Comparison of ENCODE assay signal across 14 cellular contexts in genomic region chr22:19578180-19579004, GRCh38. TPM values are rescaled to one million over a fixed set of nuclear protein-coding genes. Genes with fewer than 3 reads are reported as not detected.
A peak's percentile ranks its signal among the peaks of the same experiment; 100 is the strongest.
DNase-seq lines count a peak whose midpoint lies in the region; ATAC-seq and TF ChIP-seq lines count a peak whose summit lies in the region.
"Had no signal": no experiment of that assay in that cellular context is flagged by ENCODE, and none has a peak within 500 bp of the region (broad histone marks: within the 10 kb centered on the region; RNA-seq: fewer than 3 reads in every experiment).

No MANE protein-coding gene starts in this region.

- H3K36me3 Mint-ChIP-seq in activated T-cell treated with anti-CD3 and anti-CD28 coated beads, Interleukin-2, amount 50 U/mL, for 24 hours (ENCODE audit: low read depth): no peaks in the 10 kb centered on the region
- H3K36me3 Mint-ChIP-seq in activated naive CD8-positive, alpha-beta T cell treated with anti-CD3 and anti-CD28 coated beads for 36 hours: no peaks in the 10 kb centered on the region
- no peaks in the 10 kb centered on the region for H3K36me3 Mint-ChIP-seq in osteocyte (ENCODE audit: unreplicated experiment)
- H3K36me3 Mint-ChIP-seq: CD8-positive, alpha-beta memory T cell had no signal

- H3K4me3 ChIP-seq in NB4 (ENCODE audit: low read depth, low read length): no peak overlapping the region

- H3K27ac Mint-ChIP-seq in activated T-cell treated with anti-CD3 and anti-CD28 coated beads, Interleukin-2, amount 50 U/mL, for 24 hours: peak overlapping the region; percentile 90
- peak overlapping the region; percentile 87 for H3K27ac Mint-ChIP-seq in activated naive CD8-positive, alpha-beta T cell treated with anti-CD3 and anti-CD28 coated beads for 36 hours
- peak overlapping the region; percentile 81 for H3K27ac Mint-ChIP-seq in osteocyte (ENCODE audit: unreplicated experiment)

- no peaks in the 10 kb centered on the region for H3K27me3 Mint-ChIP-seq in activated T-cell treated with anti-CD3 and anti-CD28 coated beads, Interleukin-2, amount 50 U/mL, for 24 hours
- no peaks in the 10 kb centered on the region for H3K27me3 Mint-ChIP-seq in activated naive CD8-positive, alpha-beta T cell treated with anti-CD3 and anti-CD28 coated beads for 36 hours
- peaks cover 3% of the 10 kb centered on the region for H3K27me3 Mint-ChIP-seq in osteocyte (ENCODE audit: unreplicated experiment)

- H3K4me1 Mint-ChIP-seq in activated T-cell treated with anti-CD3 and anti-CD28 coated beads, Interleukin-2, amount 50 U/mL, for 24 hours (ENCODE audit: low read depth): peaks cover 48% of the 10 kb centered on the region
- H3K4me1 Mint-ChIP-seq in activated naive CD8-positive, alpha-beta T cell treated with anti-CD3 and anti-CD28 coated beads for 36 hours: peaks cover 42% of the 10 kb centered on the region
- peaks cover 39% of the 10 kb centered on the region for H3K4me1 Mint-ChIP-seq in osteocyte (ENCODE audit: unreplicated experiment)

- H3K4me3 Mint-ChIP-seq in activated T-cell treated with anti-CD3 and anti-CD28 coated beads, Interleukin-2, amount 50 U/mL, for 24 hours: no peak overlapping the region
- no peak overlapping the region for H3K4me3 Mint-ChIP-seq in activated naive CD8-positive, alpha-beta T cell treated with anti-CD3 and anti-CD28 coated beads for 36 hours
- H3K4me3 Mint-ChIP-seq in osteocyte (ENCODE audit: unreplicated experiment): no peak overlapping the region
- H3K4me3 Mint-ChIP-seq: CD8-positive, alpha-beta memory T cell had no signal

- H3K9me3 Mint-ChIP-seq in activated T-cell treated with anti-CD3 and anti-CD28 coated beads, Interleukin-2, amount 50 U/mL, for 24 hours: no peaks in the 10 kb centered on the region
- H3K9me3 Mint-ChIP-seq in activated naive CD8-positive, alpha-beta T cell treated with anti-CD3 and anti-CD28 coated beads for 36 hours: no peaks in the 10 kb centered on the region
- H3K9me3 Mint-ChIP-seq in osteocyte (ENCODE audit: unreplicated experiment): no peaks in the 10 kb centered on the region
- H3K9me3 Mint-ChIP-seq: CD8-positive, alpha-beta memory T cell had no signal

- ATAC-seq in GM19324 (IDR thresholded peaks at IDR 0.05; ENCODE audit: low FRiP score, unreplicated experiment): no peak
- ATAC-seq: esophagus mucosa had no signal

- no peak for TF ChIP-seq CTCF in NB4 (IDR thresholded peaks at IDR 0.05; ENCODE audit: low read depth, low read length)
- TF ChIP-seq CTCF in osteocyte (IDR thresholded peaks at IDR 0.05): no peak

- TF ChIP-seq POLR2A in NB4 (IDR thresholded peaks at IDR 0.05; ENCODE audit: extremely low read depth, insufficient read length): no peak

- no peak for DNase-seq in activated T-cell treated with anti-CD3 and anti-CD28 coated beads, Interleukin-2, amount 50 U/mL, for 24 hours
- no peak for DNase-seq in activated T-cell treated with anti-CD3 and anti-CD28 coated beads, Interleukin-2, amount 50 U/mL, for 1 hour
- DNase-seq in NB4 (ENCODE audit: low read depth) (peak; percentile 58), osteocyte (ENCODE audit: extremely low spot score, unreplicated experiment) (no peak), GOT3 (lab: John Stamatoyannopoulos, UW) (no peak)
- no peak for DNase-seq in activated naive CD8-positive, alpha-beta T cell treated with anti-CD3 and anti-CD28 coated beads for 36 hours
- no peak for DNase-seq in stimulated activated naive CD4-positive, alpha-beta T cell (lab: John Stamatoyannopoulos, UW)
- DNase-seq: ACHN; CD8-positive, alpha-beta memory T cell; NCI-H187 treated with DMSO at 0.1 percent for 48 hours; NCI-H526 had no signal

RNA-seq across cellular contexts. Expression of gene CLDN5, which starts 54.2 kb away (rescaled TPM):
- not detected for total RNA-seq in activated naive CD8-positive, alpha-beta T cell treated with anti-CD3 and anti-CD28 coated beads for 36 hours
- total RNA-seq in osteocyte: not detected in 2 replicates
- total RNA-seq: CD8-positive, alpha-beta memory T cell; osteoblast had no signal
